Comparison of ENCODE assay signal across 8 cellular contexts in genomic region chr9:127971357-127972315, GRCh38. TPM values are rescaled to one million over a fixed set of nuclear protein-coding genes. Genes with fewer than 3 reads are reported as not detected.
A peak's percentile ranks its signal among the peaks of the same experiment; 100 is the strongest.
DNase-seq lines count a peak whose midpoint lies in the region; ATAC-seq and TF ChIP-seq lines count a peak whose summit lies in the region.

No MANE protein-coding gene starts in this region.

- no peaks in the 10 kb centered on the region for H3K9me3 Mint-ChIP-seq in activated naive CD8-positive, alpha-beta T cell treated with anti-CD3 and anti-CD28 coated beads, Interleukin-2, amount 10 ng/mL, durations not matched to agents 7 days and 5 days
- no peaks in the 10 kb centered on the region for H3K9me3 Mint-ChIP-seq in mesothelial cell of epicardium

- TF ChIP-seq CTCF in mesothelial cell of epicardium (IDR thresholded peaks at IDR 0.05; ENCODE audit: unreplicated experiment) = no peak

- DNase-seq in CD1c-positive myeloid dendritic cell (ENCODE audit: extremely low spot score) (peak; percentile 54), mesothelial cell of epicardium (ENCODE audit: low spot score in 2 of 2, unreplicated experiment in 2 of 2) (no peak), cortex of kidney (lab: John Stamatoyannopoulos, UW) (no peak)
- DNase-seq in activated naive CD8-positive, alpha-beta T cell treated with anti-CD3 and anti-CD28 coated beads, Interleukin-2, amount 10 ng/mL, durations not matched to agents 7 days and 5 days = peak; percentile 62

- H3K4me1 Mint-ChIP-seq in activated naive CD8-positive, alpha-beta T cell treated with anti-CD3 and anti-CD28 coated beads, Interleukin-2, amount 10 ng/mL, durations not matched to agents 7 days and 5 days = peaks cover 94% of the 10 kb centered on the region
- H3K4me1 Mint-ChIP-seq in mesothelial cell of epicardium = peaks cover 82% of the 10 kb centered on the region

- H3K27me3 Mint-ChIP-seq in activated naive CD8-positive, alpha-beta T cell treated with anti-CD3 and anti-CD28 coated beads, Interleukin-2, amount 10 ng/mL, durations not matched to agents 7 days and 5 days = no peaks in the 10 kb centered on the region
- no peaks in the 10 kb centered on the region for H3K27me3 Mint-ChIP-seq in mesothelial cell of epicardium (ENCODE audit: low read depth)

- peak overlapping the region; percentile 92 for H3K4me3 Mint-ChIP-seq in activated naive CD8-positive, alpha-beta T cell treated with anti-CD3 and anti-CD28 coated beads, Interleukin-2, amount 10 ng/mL, durations not matched to agents 7 days and 5 days
- no peak overlapping the region for H3K4me3 Mint-ChIP-seq in mesothelial cell of epicardium

- peaks cover 42% of the 10 kb centered on the region for H3K36me3 Mint-ChIP-seq in activated naive CD8-positive, alpha-beta T cell treated with anti-CD3 and anti-CD28 coated beads, Interleukin-2, amount 10 ng/mL, durations not matched to agents 7 days and 5 days
- no peaks in the 10 kb centered on the region for H3K36me3 Mint-ChIP-seq in mesothelial cell of epicardium

- peak overlapping the region; percentile 100 for H3K27ac Mint-ChIP-seq in activated naive CD8-positive, alpha-beta T cell treated with anti-CD3 and anti-CD28 coated beads, Interleukin-2, amount 10 ng/mL, durations not matched to agents 7 days and 5 days
- H3K27ac Mint-ChIP-seq in mesothelial cell of epicardium = peak overlapping the region; percentile 87

- ATAC-seq in HG03439 (IDR thresholded peaks at IDR 0.05; ENCODE audit: unreplicated experiment) = peak; percentile 3
- ATAC-seq in activated naive CD8-positive, alpha-beta T cell treated with anti-CD3 and anti-CD28 coated beads, Interleukin-2, amount 10 ng/mL, durations not matched to agents 7 days and 5 days (ENCODE audit: low read depth) = peak; percentile 12
- no peak for ATAC-seq in GM18517 (IDR thresholded peaks at IDR 0.05; ENCODE audit: unreplicated experiment)
- ATAC-seq in HG02870 (IDR thresholded peaks at IDR 0.05; ENCODE audit: unreplicated experiment) = no peak
- ATAC-seq in HG03025 (IDR thresholded peaks at IDR 0.05; ENCODE audit: low FRiP score, unreplicated experiment) = no peak

- POLR2A ChIA-PET in activated naive CD8-positive, alpha-beta T cell treated with anti-CD3 and anti-CD28 coated beads, Interleukin-2, amount 10 ng/mL, durations not matched to agents 7 days and 5 days (lab: Charles Lee) = interaction anchor here (0.6 to 18.2 kb wide), 10 partner anchors 9 to 193 kb away, joined by 3 to 389 read pairs (median 4); partner anchors contain the start of genes EEIG1, NAIF1 and SLC25A25

RNA-seq across cellular contexts. Expression of gene EEIG1, which starts 9.2 kb away (rescaled TPM):
- 100 to 1,000 TPM; 329 to 366 TPM for total RNA-seq in activated naive CD8-positive, alpha-beta T cell treated with anti-CD3 and anti-CD28 coated beads, Interleukin-2, amount 10 ng/mL, durations not matched to agents 7 days and 5 days
- total RNA-seq in mesothelial cell of epicardium = 62.8 to 68.8 TPM (median 67.4 TPM) in 3 replicates

RNA-seq across cellular contexts. Expression of gene DPM2, which starts 34.0 kb away (rescaled TPM):
- 10 to 100 TPM; 49.2 to 54.2 TPM for total RNA-seq in activated naive CD8-positive, alpha-beta T cell treated with anti-CD3 and anti-CD28 coated beads, Interleukin-2, amount 10 ng/mL, durations not matched to agents 7 days and 5 days
- total RNA-seq in mesothelial cell of epicardium = 36.8 to 37.5 TPM (median 36.9 TPM) in 3 replicates

RNA-seq across cellular contexts. Expression of gene PIP5KL1, which starts 41.1 kb away (rescaled TPM):
- 1 to 10 TPM; 1.5 to 1.9 TPM for total RNA-seq in activated naive CD8-positive, alpha-beta T cell treated with anti-CD3 and anti-CD28 coated beads, Interleukin-2, amount 10 ng/mL, durations not matched to agents 7 days and 5 days
- 7.6 to 9.0 TPM (median 8.2 TPM) in 3 replicates for total RNA-seq in mesothelial cell of epicardium

RNA-seq across cellular contexts. Expression of gene ST6GALNAC4, which starts 54.8 kb away (rescaled TPM):
- 10 to 100 TPM; 51.1 to 59.5 TPM for total RNA-seq in activated naive CD8-positive, alpha-beta T cell treated with anti-CD3 and anti-CD28 coated beads, Interleukin-2, amount 10 ng/mL, durations not matched to agents 7 days and 5 days
- 14.5 to 16.1 TPM (median 15.8 TPM) in 3 replicates for total RNA-seq in mesothelial cell of epicardium

Comparison
In these comparisons a context has a peak if more than half of its experiments do, and no peak if none do; other contexts are left out.
1. DNase-seq: peak in CD1c-positive myeloid dendritic cell (single experiment) and activated naive CD8-positive, alpha-beta T cell treated with anti-CD3 and anti-CD28 coated beads, Interleukin-2, amount 10 ng/mL, durations not matched to agents 7 days and 5 days (single experiment); none in mesothelial cell of epicardium (0 of 2) and cortex of kidney (single experiment).
2. ATAC-seq: peak in HG03439 (single experiment) and activated naive CD8-positive, alpha-beta T cell treated with anti-CD3 and anti-CD28 coated beads, Interleukin-2, amount 10 ng/mL, durations not matched to agents 7 days and 5 days (single experiment); none in GM18517 (single experiment), HG02870 (single experiment) and HG03025 (single experiment).